In genomic region chr14:95155044-95155443, GRCh38 we compare ENCODE assay signal across 10 cellular contexts. TPM values are rescaled to one million over a fixed set of nuclear protein-coding genes. Genes with fewer than 3 reads are reported as not detected.
A peak's percentile ranks its signal among the peaks of the same experiment; 100 is the strongest.
DNase-seq lines count a peak whose midpoint lies in the region; ATAC-seq and TF ChIP-seq lines count a peak whose summit lies in the region.
"Had no signal": no experiment of that assay in that cellular context is flagged by ENCODE, and none has a peak within 500 bp of the region (broad histone marks: within the 10 kb centered on the region; RNA-seq: fewer than 3 reads in every experiment).

No MANE protein-coding gene starts in this region.

- H3K36me3 Mint-ChIP-seq in CD4-positive, alpha-beta T cell (ENCODE audit: low read depth), result peaks cover 7% of the 10 kb centered on the region
- H3K36me3 Mint-ChIP-seq in central memory CD8-positive, alpha-beta T cell (ENCODE audit: insufficient read depth), result peaks cover 15% of the 10 kb centered on the region
- peaks cover 4% of the 10 kb centered on the region for H3K36me3 Mint-ChIP-seq in natural killer cell treated with Interleukin-12 subunit alpha and Interleukin-12 subunit beta and Interleukin-15 and Interleukin-18, amount 100 ng/mL, for 72 hours

- POLR2A ChIA-PET in CD4-positive, alpha-beta T cell (lab: Charles Lee), result no interaction called here
- POLR2A ChIA-PET in HEK293T (lab: Yijun Ruan, JAX), result interaction anchor here (1.4 kb wide), 1 partner anchor 44 kb away, joined by 3 read pairs; no protein-coding TSS in a partner anchor

- no peak for DNase-seq in CD4-positive, alpha-beta T cell
- DNase-seq in LNCaP clone FGC (ENCODE audit: low read depth) (no peak), midbrain (lab: John Stamatoyannopoulos, UW) (no peak), NCI-H128 (lab: John Stamatoyannopoulos, UW; ENCODE audit: unreplicated experiment) (no peak), HEK293T (ENCODE audit: extremely low spot score) (no peak)
- no peak for DNase-seq in central memory CD8-positive, alpha-beta T cell (ENCODE audit: low spot score in 2 of 2)
- DNase-seq in natural killer cell treated with Interleukin-12 subunit alpha and Interleukin-12 subunit beta and Interleukin-15 and Interleukin-18, amount 100 ng/mL, for 72 hours (ENCODE audit: low spot score), result no peak
- DNase-seq: NCI-H187, right cardiac atrium had no signal

- peak overlapping the region; percentile 77; the same call in 1 of the 2 replicates for H3K4me3 ChIP-seq in LNCaP clone FGC (ENCODE audit: low read depth, low read length)

- no peaks in the 10 kb centered on the region for H3K9me3 ChIP-seq in CD4-positive, alpha-beta T cell (ENCODE audit: control insufficient read depth, low read length)

- H3K9me3 Mint-ChIP-seq in CD4-positive, alpha-beta T cell, result no peaks in the 10 kb centered on the region
- H3K9me3 Mint-ChIP-seq in central memory CD8-positive, alpha-beta T cell, result no peaks in the 10 kb centered on the region
- no peaks in the 10 kb centered on the region for H3K9me3 Mint-ChIP-seq in natural killer cell treated with Interleukin-12 subunit alpha and Interleukin-12 subunit beta and Interleukin-15 and Interleukin-18, amount 100 ng/mL, for 72 hours

- peak overlapping the region; percentile 88 for H3K4me3 Mint-ChIP-seq in CD4-positive, alpha-beta T cell
- peak overlapping the region; percentile 96 for H3K4me3 Mint-ChIP-seq in central memory CD8-positive, alpha-beta T cell
- H3K4me3 Mint-ChIP-seq in natural killer cell treated with Interleukin-12 subunit alpha and Interleukin-12 subunit beta and Interleukin-15 and Interleukin-18, amount 100 ng/mL, for 72 hours, result peak overlapping the region; percentile 81

- no peaks in the 10 kb centered on the region for H3K27me3 ChIP-seq in CD4-positive, alpha-beta T cell (ENCODE audit: control insufficient read depth, insufficient read depth, low read length)

- peaks cover 71% of the 10 kb centered on the region for H3K4me1 Mint-ChIP-seq in CD4-positive, alpha-beta T cell (ENCODE audit: low read depth)
- peaks cover 66% of the 10 kb centered on the region for H3K4me1 Mint-ChIP-seq in central memory CD8-positive, alpha-beta T cell
- H3K4me1 Mint-ChIP-seq in natural killer cell treated with Interleukin-12 subunit alpha and Interleukin-12 subunit beta and Interleukin-15 and Interleukin-18, amount 100 ng/mL, for 72 hours (ENCODE audit: low read depth in 2 of 2), result peaks cover 53 to 55% of the 10 kb centered on the region in 2 donors

- no peak for TF ChIP-seq CTCF in CD4-positive, alpha-beta T cell (IDR thresholded peaks at IDR 0.05)
- no peak for TF ChIP-seq CTCF in LNCaP clone FGC (IDR thresholded peaks at IDR 0.05; ENCODE audit: control insufficient read depth, extremely low read depth, insufficient read depth)

- no peak overlapping the region for H3K27ac ChIP-seq in CD4-positive, alpha-beta T cell (ENCODE audit: low read depth, low read length)

- peak overlapping the region; percentile 80 for H3K27ac Mint-ChIP-seq in CD4-positive, alpha-beta T cell
- peak overlapping the region; percentile 58 for H3K27ac Mint-ChIP-seq in central memory CD8-positive, alpha-beta T cell (ENCODE audit: low read depth)
- H3K27ac Mint-ChIP-seq in natural killer cell treated with Interleukin-12 subunit alpha and Interleukin-12 subunit beta and Interleukin-15 and Interleukin-18, amount 100 ng/mL, for 72 hours, result peak overlapping the region; percentile 64 to 81

- ATAC-seq in CD4-positive, alpha-beta T cell (ENCODE audit: poor library complexity), result no peak
- ATAC-seq in central memory CD8-positive, alpha-beta T cell (replicated peaks; ENCODE audit: extremely low read depth, poor library complexity, severe bottlenecking), result no peak
- no peak for ATAC-seq in natural killer cell treated with Interleukin-12 subunit alpha and Interleukin-12 subunit beta and Interleukin-15 and Interleukin-18, amount 100 ng/mL, for 72 hours
- no peak for ATAC-seq in GM18909 (IDR thresholded peaks at IDR 0.05; ENCODE audit: poor library complexity, unreplicated experiment)
- ATAC-seq: right cardiac atrium had no signal

- intact Hi-C loops in CD4-positive, alpha-beta T cell (cut with DNase I, micrococcal nuclease), result loop anchor here in 1 of 2 experiments (5.0 to 10.0 kb wide), 3 partner anchors 362 to 1640 kb away; partner anchors contain the start of genes SYNE3 and VRK1

- CTCF ChIA-PET in CD4-positive, alpha-beta T cell (lab: Charles Lee), result no interaction called here
- CTCF ChIA-PET in HEK293T (lab: Yijun Ruan, JAX), result no interaction called here

- H3K27me3 Mint-ChIP-seq in CD4-positive, alpha-beta T cell, result no peaks in the 10 kb centered on the region
- no peaks in the 10 kb centered on the region for H3K27me3 Mint-ChIP-seq in central memory CD8-positive, alpha-beta T cell
- H3K27me3 Mint-ChIP-seq in natural killer cell treated with Interleukin-12 subunit alpha and Interleukin-12 subunit beta and Interleukin-15 and Interleukin-18, amount 100 ng/mL, for 72 hours, result no peaks in the 10 kb centered on the region

TF ChIP-seq in HEK293T, 16 proteins besides CTCF, POLR2A, EP300 and RAD21:
- TF ChIP-seq FOXA1 (IDR thresholded peaks at IDR 0.05) (no peak), ZNF384 (IDR thresholded peaks at IDR 0.05) (no peak), TARDBP (IDR thresholded peaks at IDR 0.05) (no peak), FOXM1 (IDR thresholded peaks at IDR 0.05; ENCODE audit: borderline replicate concordance) (no peak), ARNT (IDR thresholded peaks at IDR 0.05) (no peak), L3MBTL2 (conservative IDR thresholded peaks at IDR 0.05) (no peak), SUZ12 (IDR thresholded peaks at IDR 0.05) (no peak), FOXK2 (IDR thresholded peaks at IDR 0.05) (no peak), SP1 (IDR thresholded peaks at IDR 0.05) (no peak), ELF4 (IDR thresholded peaks at IDR 0.05) (no peak), BHLHE40 (IDR thresholded peaks at IDR 0.05; ENCODE audit: borderline replicate concordance) (no peak), PKNOX1 (IDR thresholded peaks at IDR 0.05) (no peak), LEF1 (IDR thresholded peaks at IDR 0.05; ENCODE audit: borderline replicate concordance) (no peak), NFRKB (IDR thresholded peaks at IDR 0.05) (no peak), CTBP1 (IDR thresholded peaks at IDR 0.05; ENCODE audit: borderline replicate concordance) (no peak), HDGF (IDR thresholded peaks at IDR 0.05; ENCODE audit: borderline replicate concordance) (no peak)

RNA-seq across cellular contexts. Expression of gene DICER1, which starts 2.3 kb away (rescaled TPM):
- 10 to 100 TPM; 53.7 to 66.0 TPM for total RNA-seq in CD4-positive, alpha-beta T cell
- total RNA-seq in natural killer cell treated with Interleukin-12 subunit alpha and Interleukin-12 subunit beta and Interleukin-15 and Interleukin-18, amount 100 ng/mL, for 72 hours, result 100 to 1,000 TPM; 104 to 115 TPM
